In the genomic region with DNA sequence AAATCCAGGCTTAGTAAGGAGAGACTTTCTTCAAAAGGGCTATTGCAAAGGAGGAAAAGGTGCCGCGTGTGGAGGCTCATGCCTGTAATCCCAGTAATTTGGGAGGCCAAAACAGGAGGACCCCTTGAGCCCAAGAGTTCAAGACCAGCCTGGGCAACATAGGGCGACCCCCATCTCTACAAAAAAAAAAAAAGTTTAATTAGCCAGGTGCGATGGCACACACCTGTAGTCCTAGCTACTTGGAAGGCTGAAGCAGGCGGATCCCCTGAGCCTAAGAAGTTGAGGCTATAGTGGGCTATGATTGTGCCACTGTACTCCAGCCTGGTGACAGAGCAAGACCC, we compare ENCODE assay signal across 32 cellular contexts. TPM values are rescaled to one million over a fixed set of nuclear protein-coding genes. Genes with fewer than 3 reads are reported as not detected.
"Had no signal": no experiment of that assay in that cellular context is flagged by ENCODE, and none has a peak within 500 bp of the region (broad histone marks: within the 10 kb centered on the region; RNA-seq: fewer than 3 reads in every experiment).

No MANE protein-coding gene starts in this region.

- ATAC-seq: activated CD8-positive, alpha-beta memory T cell treated with anti-CD3 and anti-CD28 coated beads, Interleukin-2, amount 10 ng/mL, durations not matched to agents 7 days and 5 days; activated naive CD8-positive, alpha-beta T cell treated with anti-CD3 and anti-CD28 coated beads, Interleukin-2, amount 50 U/mL, for 24 hours had no signal

- H3K4me2 ChIP-seq: PC-9 had no signal

- H3K27ac ChIP-seq: cardiac muscle cell, PC-9, WERI-Rb-1 had no signal

- H3K27me3 Mint-ChIP-seq: activated CD4-positive, alpha-beta memory T cell treated with anti-CD3 and anti-CD28 coated beads, Interleukin-2, amount 10 ng/mL, durations not matched to agents 7 days and 5 days had no signal

- H3K27ac Mint-ChIP-seq: activated CD4-positive, alpha-beta memory T cell treated with anti-CD3 and anti-CD28 coated beads, Interleukin-2, amount 10 ng/mL, durations not matched to agents 7 days and 5 days; activated CD8-positive, alpha-beta memory T cell treated with anti-CD3 and anti-CD28 coated beads, Interleukin-2, amount 10 ng/mL, durations not matched to agents 7 days and 5 days; activated naive CD4-positive, alpha-beta T cell treated with anti-CD3 and anti-CD28 coated beads, Interleukin-2, amount 10 ng/mL, durations not matched to agents 7 days and 5 days; activated naive CD8-positive, alpha-beta T cell; activated naive CD8-positive, alpha-beta T cell treated with anti-CD3 and anti-CD28 coated beads, Interleukin-2, amount 50 U/mL, for 24 hours had no signal

- DNase-seq: activated CD4-positive, alpha-beta memory T cell treated with anti-CD3 and anti-CD28 coated beads, Interleukin-2, amount 10 ng/mL, durations not matched to agents 7 days and 5 days; activated CD4-positive, alpha-beta T cell treated with anti-CD3 and anti-CD28 coated beads for 1 hour; activated CD4-positive, alpha-beta T cell treated with anti-CD3 and anti-CD28 coated beads for 48 hours; activated CD4-positive, CD25-positive, alpha-beta regulatory T cell; activated CD8-positive, alpha-beta memory T cell treated with anti-CD3 and anti-CD28 coated beads for 24 hours; activated CD8-positive, alpha-beta memory T cell treated with anti-CD3 and anti-CD28 coated beads, Interleukin-2, amount 10 ng/mL, durations not matched to agents 7 days and 5 days; activated CD8-positive, alpha-beta memory T cell treated with anti-CD3 and anti-CD28 coated beads, Interleukin-2, amount 50 U/mL, for 48 hours; activated effector memory CD4-positive, alpha-beta T cell treated with Interleukin-2 at 50 U/mL for 16 hours; activated naive CD4-positive, alpha-beta T cell treated with anti-CD3 and anti-CD28 coated beads, Interleukin-2, amount 10 ng/mL, durations not matched to agents 7 days and 5 days; activated naive CD8-positive, alpha-beta T cell treated with anti-CD3 and anti-CD28 coated beads, Interleukin-2, amount 50 U/mL, for 24 hours; activated T-cell treated with anti-CD3 and anti-CD28 coated beads, Interleukin-2, amount 50 U/mL, for 48 hours; Kasumi-1; MG63; NCI-H1048; NCI-H1105 treated with DMSO at 0.1 percent for 48 hours; NCI-H1436; NCI-H1694; NCI-H2081 treated with DMSO at 0.1 percent for 48 hours; NCI-H226; NCI-H446 treated with DMSO at 0.1 percent for 48 hours; NCI-H526; NCI-H748 treated with DMSO at 0.1 percent for 48 hours; NK-92 treated with Interleukin-12 subunit alpha and Interleukin-12 subunit beta, amount 100 ng/mL, for 24 hours; PC-9; Right ventricle myocardium superior; T1000; WERI-Rb-1 had no signal

- H3K4me3 ChIP-seq: cardiac muscle cell, MG63, PC-9 had no signal

- H3K36me3 Mint-ChIP-seq: activated CD8-positive, alpha-beta memory T cell treated with anti-CD3 and anti-CD28 coated beads, Interleukin-2, amount 10 ng/mL, durations not matched to agents 7 days and 5 days; activated naive CD4-positive, alpha-beta T cell treated with anti-CD3 and anti-CD28 coated beads, Interleukin-2, amount 10 ng/mL, durations not matched to agents 7 days and 5 days; activated naive CD8-positive, alpha-beta T cell had no signal

- H3K4me1 Mint-ChIP-seq: activated CD4-positive, alpha-beta memory T cell treated with anti-CD3 and anti-CD28 coated beads, Interleukin-2, amount 10 ng/mL, durations not matched to agents 7 days and 5 days; activated CD8-positive, alpha-beta memory T cell treated with anti-CD3 and anti-CD28 coated beads, Interleukin-2, amount 10 ng/mL, durations not matched to agents 7 days and 5 days; activated naive CD4-positive, alpha-beta T cell treated with anti-CD3 and anti-CD28 coated beads, Interleukin-2, amount 10 ng/mL, durations not matched to agents 7 days and 5 days; activated naive CD8-positive, alpha-beta T cell treated with anti-CD3 and anti-CD28 coated beads, Interleukin-2, amount 50 U/mL, for 24 hours had no signal

- H3K4me3 Mint-ChIP-seq: activated CD4-positive, alpha-beta memory T cell treated with anti-CD3 and anti-CD28 coated beads, Interleukin-2, amount 10 ng/mL, durations not matched to agents 7 days and 5 days; activated CD8-positive, alpha-beta memory T cell treated with anti-CD3 and anti-CD28 coated beads, Interleukin-2, amount 10 ng/mL, durations not matched to agents 7 days and 5 days; activated naive CD4-positive, alpha-beta T cell treated with anti-CD3 and anti-CD28 coated beads, Interleukin-2, amount 10 ng/mL, durations not matched to agents 7 days and 5 days; activated naive CD8-positive, alpha-beta T cell; activated naive CD8-positive, alpha-beta T cell treated with anti-CD3 and anti-CD28 coated beads, Interleukin-2, amount 50 U/mL, for 24 hours; central memory CD8-positive, alpha-beta T cell had no signal

- H3K27me3 ChIP-seq: cardiac muscle cell, MG63 had no signal

- H2AFZ ChIP-seq: PC-9 had no signal

- H3K36me3 ChIP-seq: cardiac muscle cell, MG63, WERI-Rb-1 had no signal

- H3K9me3 Mint-ChIP-seq: activated CD4-positive, alpha-beta memory T cell treated with anti-CD3 and anti-CD28 coated beads, Interleukin-2, amount 10 ng/mL, durations not matched to agents 7 days and 5 days; activated naive CD4-positive, alpha-beta T cell treated with anti-CD3 and anti-CD28 coated beads, Interleukin-2, amount 10 ng/mL, durations not matched to agents 7 days and 5 days; activated naive CD8-positive, alpha-beta T cell treated with anti-CD3 and anti-CD28 coated beads, Interleukin-2, amount 50 U/mL, for 24 hours; central memory CD8-positive, alpha-beta T cell had no signal

- H3K9me3 ChIP-seq: MG63 had no signal

RNA-seq across cellular contexts. Expression of gene TMEM130, which starts 32.2 kb away (rescaled TPM):
- total RNA-seq: activated CD4-positive, alpha-beta memory T cell treated with anti-CD3 and anti-CD28 coated beads, Interleukin-2, amount 10 ng/mL, durations not matched to agents 7 days and 5 days; activated CD8-positive, alpha-beta memory T cell treated with anti-CD3 and anti-CD28 coated beads, Interleukin-2, amount 10 ng/mL, durations not matched to agents 7 days and 5 days; Right ventricle myocardium superior; T-helper 1 cell treated with Interleukin-12 subunit alpha and Interleukin-12 subunit beta and Interleukin-4 antibody, amounts not matched to agents 30 ng/mL and 1 ng/mL, for 36 hours; T-helper 2 cell treated with Interferon-gamma antibody and Interleukin-4, amounts not matched to agents 100 ng/mL and 5 ng/mL, for 36 hours had no signal
